ENCODE assay signal across 23 cellular contexts in genomic region chr4:133869486-133869885, GRCh38.
"Had no signal": no experiment of that assay in that cellular context is flagged by ENCODE, and none has a peak within 500 bp of the region (broad histone marks: within the 10 kb centered on the region; RNA-seq: fewer than 3 reads in every experiment).

No MANE protein-coding gene starts in this region.

- H3K36me3 ChIP-seq: colonic mucosa, gastrocnemius medialis, heart right ventricle had no signal

- DNase-seq: activated CD4-positive, alpha-beta memory T cell treated with anti-CD3 and anti-CD28 coated beads, Interleukin-2, amount 10 ng/mL, durations not matched to agents 7 days and 5 days; activated CD4-positive, alpha-beta T cell treated with anti-CD3 and anti-CD28 coated beads for 36 hours; activated CD4-positive, alpha-beta T cell treated with anti-CD3 and anti-CD28 coated beads, Interleukin-2, amount 10 ng/mL, durations not matched to agents 24 days and 14 days; activated CD4-positive, alpha-beta T cell treated with anti-CD3 and anti-CD28 coated beads, Interleukin-2, amount 50 U/mL, for 4 hours; activated CD4-positive, CD25-positive, alpha-beta regulatory T cell; activated CD4-positive, CD25-positive, alpha-beta regulatory T cell treated with anti-CD3 and anti-CD28 coated beads, Interleukin-2, amount 50 U/mL, for 72 hours; activated effector memory CD4-positive, alpha-beta T cell treated with Interleukin-2 at 50 U/mL for 16 hours; activated gamma-delta T cell treated with Interleukin-2 at 50 U/mL for 16 hours; activated naive CD4-positive, alpha-beta T cell treated with anti-CD3 and anti-CD28 coated beads, Interleukin-2, amount 50 U/mL, for 16 hours; activated naive CD4-positive, alpha-beta T cell treated with Interleukin-2 at 50 U/mL for 16 hours; activated T-cell treated with anti-CD3 and anti-CD28 coated beads, Interleukin-2, amount 50 U/mL, for 4 hours; amygdala; aorta; caudate nucleus; colonic mucosa; effector memory CD4-positive, alpha-beta T cell; endodermal cell; foreskin keratinocyte; gastrocnemius medialis; heart right ventricle; T-helper 2 cell had no signal

- H3K27ac ChIP-seq: colonic mucosa, foreskin keratinocyte, gastrocnemius medialis, heart right ventricle had no signal

- H3K4me1 ChIP-seq: colonic mucosa, foreskin keratinocyte, gastrocnemius medialis, heart right ventricle had no signal

- H3K4me3 ChIP-seq: colonic mucosa, gastrocnemius medialis, heart right ventricle had no signal

- H3K27me3 ChIP-seq: colonic mucosa, foreskin keratinocyte, gastrocnemius medialis, heart right ventricle had no signal

- ATAC-seq: activated CD4-positive, alpha-beta T cell treated with anti-CD3 and anti-CD28 coated beads for 36 hours; activated T-cell treated with anti-CD3 and anti-CD28 coated beads, Interleukin-2, amount 50 U/mL, for 4 hours; activated T-helper 17 cell treated with anti-CD3 and anti-CD28 coated beads, Interleukin-2, amount 50 U/mL, for 72 hours; esophagus mucosa; foreskin keratinocyte; gastrocnemius medialis; heart right ventricle had no signal

- H3K9me3 ChIP-seq: colonic mucosa, gastrocnemius medialis, heart right ventricle had no signal
